ENCODE assay signal across 22 cellular contexts in the genomic region with DNA sequence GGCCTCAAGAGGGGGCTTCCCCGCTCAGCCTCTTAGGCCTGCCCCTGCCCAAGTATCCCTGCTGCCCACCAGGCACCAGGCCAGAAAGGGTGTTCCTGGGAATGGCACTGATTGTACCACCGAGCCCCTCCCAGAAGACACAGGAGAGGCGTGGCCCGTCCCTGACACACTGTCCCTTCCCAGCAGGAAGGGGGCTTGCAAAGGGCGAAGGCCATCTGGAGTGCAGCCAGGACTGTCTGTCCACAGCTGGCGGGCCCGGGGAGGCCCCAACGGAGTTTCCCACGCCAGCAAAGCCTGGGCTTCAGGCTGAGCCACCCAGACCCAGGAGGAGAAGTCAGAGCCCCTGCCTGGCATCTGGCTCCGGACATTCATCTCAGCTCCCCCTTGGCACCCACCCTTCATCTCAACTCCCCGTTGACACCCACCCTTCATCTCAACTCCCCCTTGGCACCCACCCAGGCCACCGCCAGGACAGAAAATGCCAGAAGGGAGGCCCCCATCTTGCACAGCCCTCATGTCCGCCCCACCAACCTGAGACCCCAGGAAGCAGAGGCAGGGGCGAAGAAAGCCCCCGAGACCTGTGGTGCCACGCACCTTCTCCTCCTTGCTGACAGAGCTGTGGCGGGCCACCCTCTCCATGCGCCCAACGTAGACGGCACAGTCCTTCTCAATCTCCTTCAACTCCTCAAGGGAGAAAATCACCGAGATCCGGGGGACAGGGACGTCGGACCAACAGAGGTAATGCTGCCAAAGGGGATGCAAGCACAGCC.
"Had no signal": no experiment of that assay in that cellular context is flagged by ENCODE, and none has a peak within 500 bp of the region (broad histone marks: within the 10 kb centered on the region; RNA-seq: fewer than 3 reads in every experiment).

No MANE protein-coding gene starts in this region.

- H3K36me3 ChIP-seq: ovary had no signal

- H3K27ac ChIP-seq: gastrocnemius medialis, ovary, right lobe of liver, spleen, testis, tibial nerve had no signal

- ATAC-seq: esophagus mucosa; gastrocnemius medialis; left cardiac atrium; left ventricle myocardium superior; naive thymus-derived CD4-positive, alpha-beta T cell had no signal

- H3K9me3 Mint-ChIP-seq: central memory CD8-positive, alpha-beta T cell; immature natural killer cell; naive thymus-derived CD4-positive, alpha-beta T cell; stimulated activated memory B cell treated with anti-CD40 and anti-IgM and Interleukin-4, amounts not matched to agents 10 μg/mL and 1 μg/mL and 100 μg/mL, for 72 hours; stimulated activated naive CD8-positive, alpha-beta T cell treated with anti-CD3 and anti-CD28 coated beads, Interleukin-15, Interleukin-2, amounts not matched to agents 100 ng/mL and 50 ng/mL, for 24 hours had no signal

- H3K4me3 Mint-ChIP-seq: central memory CD8-positive, alpha-beta T cell; immature natural killer cell; naive thymus-derived CD4-positive, alpha-beta T cell; stimulated activated memory B cell treated with anti-CD40 and anti-IgM and Interleukin-4, amounts not matched to agents 10 μg/mL and 1 μg/mL and 100 μg/mL, for 72 hours; stimulated activated naive CD8-positive, alpha-beta T cell treated with anti-CD3 and anti-CD28 coated beads, Interleukin-15, Interleukin-2, amounts not matched to agents 100 ng/mL and 50 ng/mL, for 24 hours had no signal

- DNase-seq: effector memory CD4-positive, alpha-beta T cell; gastrocnemius medialis; immature natural killer cell; kidney; left cardiac atrium; left ventricle myocardium superior; mesendoderm; naive thymus-derived CD4-positive, alpha-beta T cell; nucleus accumbens; ovary; right lobe of liver; spleen; stimulated activated CD4-positive, alpha-beta T cell treated with anti-CD3 and anti-CD28 coated beads, Interleukin-15, amount 100 ng/mL, for 24 hours; stimulated activated CD4-positive, alpha-beta T cell treated with anti-CD3 and anti-CD28 coated beads, Interleukin-1b, Interleukin-23, amount 100 ng/mL, for 48 hours; stimulated activated CD4-positive, alpha-beta T cell treated with anti-CD3 and anti-CD28 coated beads, Interleukin-4, amount 100 ng/mL, for 24 hours; testis had no signal

- H3K27ac Mint-ChIP-seq: immature natural killer cell; progenitor cell of endocrine pancreas; stimulated activated memory B cell treated with anti-CD40 and anti-IgM and Interleukin-4, amounts not matched to agents 10 μg/mL and 1 μg/mL and 100 μg/mL, for 72 hours; stimulated activated naive CD8-positive, alpha-beta T cell treated with anti-CD3 and anti-CD28 coated beads, Interleukin-15, Interleukin-2, amounts not matched to agents 100 ng/mL and 50 ng/mL, for 24 hours had no signal

- H3K27me3 ChIP-seq: gastrocnemius medialis, ovary, right lobe of liver, spleen, testis, tibial nerve had no signal

- H3K27me3 Mint-ChIP-seq: central memory CD8-positive, alpha-beta T cell; naive thymus-derived CD4-positive, alpha-beta T cell; progenitor cell of endocrine pancreas; stimulated activated memory B cell treated with anti-CD40 and anti-IgM and Interleukin-4, amounts not matched to agents 10 μg/mL and 1 μg/mL and 100 μg/mL, for 72 hours; stimulated activated naive CD8-positive, alpha-beta T cell treated with anti-CD3 and anti-CD28 coated beads, Interleukin-15, Interleukin-2, amounts not matched to agents 100 ng/mL and 50 ng/mL, for 24 hours had no signal

- H3K9me3 ChIP-seq: gastrocnemius medialis, ovary, right lobe of liver, spleen, testis, tibial nerve had no signal

- H3K4me3 ChIP-seq: gastrocnemius medialis, ovary, right lobe of liver, spleen, testis, tibial nerve had no signal

- H3K4me1 ChIP-seq: gastrocnemius medialis, right lobe of liver, spleen, testis, tibial nerve had no signal
